In genomic region chr5:130868186-130868821, GRCh38 we compare ENCODE assay signal across 22 cellular contexts.
A peak's percentile ranks its signal among the peaks of the same experiment; 100 is the strongest.
DNase-seq lines count a peak whose midpoint lies in the region; ATAC-seq and TF ChIP-seq lines count a peak whose summit lies in the region.
"Had no signal": no experiment of that assay in that cellular context is flagged by ENCODE, and none has a peak within 500 bp of the region (broad histone marks: within the 10 kb centered on the region; RNA-seq: fewer than 3 reads in every experiment).

No MANE protein-coding gene starts in this region.

- no peaks in the 10 kb centered on the region for H3K4me1 ChIP-seq in osteoblast (ENCODE audit: insufficient read depth, low read length)
- H3K4me1 ChIP-seq: body of pancreas had no signal

- H3K27ac ChIP-seq in osteoblast (ENCODE audit: low read depth, low read length): no peak overlapping the region
- H3K27ac ChIP-seq: body of pancreas, KMS-11 had no signal

- no peak for ATAC-seq in GM18520 (IDR thresholded peaks at IDR 0.05; ENCODE audit: unreplicated experiment)
- ATAC-seq: body of pancreas, left colon had no signal

- H4K20me1 ChIP-seq in osteoblast (ENCODE audit: insufficient read depth, low read length): no peaks in the 10 kb centered on the region

- H3K36me3 ChIP-seq in osteoblast (ENCODE audit: insufficient read depth, low read length): no peaks in the 10 kb centered on the region

- H3K4me3 ChIP-seq in astrocyte of the cerebellum (ENCODE audit: low read depth, low read length) (no peak overlapping the region), fibroblast of pulmonary artery (replicated peaks; ENCODE audit: low read depth, low read length) (no peak overlapping the region), osteoblast (ENCODE audit: insufficient read depth, low read length) (no peak overlapping the region)
- H3K4me3 ChIP-seq: body of pancreas had no signal

- DNase-seq in ELF-1 (ENCODE audit: low read depth, low spot score) (peak; percentile 44), astrocyte of the cerebellum (ENCODE audit: low read depth) (peak; percentile 34), fibroblast of pulmonary artery (ENCODE audit: low read depth) (peak; percentile 59), osteoblast (ENCODE audit: insufficient read length, low spot score, missing footprints) (peak; percentile 62), OCI-M1 (lab: John Stamatoyannopoulos, UW) (no peak), middle frontal gyrus (ENCODE audit: extremely low spot score, low spot score) (no peak)
- DNase-seq in activated CD8-positive, alpha-beta memory T cell treated with anti-CD3 and anti-CD28 coated beads for 24 hours: no peak
- DNase-seq: activated CD4-positive, alpha-beta T cell treated with anti-CD3 and anti-CD28 coated beads, Interleukin-2, amount 50 U/mL, for 48 hours; activated naive CD4-positive, alpha-beta T cell treated with anti-CD3 and anti-CD28 coated beads for 36 hours; activated T-cell treated with anti-CD3 and anti-CD28 coated beads, Interleukin-2, amount 50 U/mL, for 1 hour; body of pancreas; foreskin fibroblast; GF-D8; hypothalamus; left colon; NCI-H1092 treated with DMSO at 0.1 percent for 48 hours; NCI-H526; small intestine; stimulated activated CD4-positive, alpha-beta T cell treated with anti-CD3 and anti-CD28 coated beads, Interleukin-4, amount 100 ng/mL, for 4 hours; substantia nigra had no signal

- no peak overlapping the region for H2AFZ ChIP-seq in osteoblast (ENCODE audit: low read length)

- no peaks in the 10 kb centered on the region for H3K27me3 ChIP-seq in osteoblast (ENCODE audit: insufficient read depth, low read length)
- H3K27me3 ChIP-seq: body of pancreas had no signal

- no peak for TF ChIP-seq CTCF in astrocyte of the cerebellum (IDR thresholded peaks at IDR 0.05; ENCODE audit: low read depth, low read length, missing control alignments)
- TF ChIP-seq CTCF in fibroblast of pulmonary artery (IDR thresholded peaks at IDR 0.05; ENCODE audit: low read length, missing control alignments): no peak
- TF ChIP-seq CTCF in osteoblast (IDR thresholded peaks at IDR 0.05; ENCODE audit: extremely low read depth, low read depth, low read length): no peak

- no peak overlapping the region for H3K4me2 ChIP-seq in osteoblast (ENCODE audit: insufficient read depth, low read length)
- H3K4me2 ChIP-seq: KMS-11 had no signal

- H3K9me3 ChIP-seq in osteoblast (ENCODE audit: low read depth, low read length): no peaks in the 10 kb centered on the region
- H3K9me3 ChIP-seq: body of pancreas had no signal

- no peaks in the 10 kb centered on the region for H3K79me2 ChIP-seq in osteoblast (ENCODE audit: insufficient read depth, low read length)

- in situ Hi-C loops in astrocyte of the cerebellum (cut with HindIII; ENCODE audit: low sequenced_read_pairs): no loop called here

Comparison
In these comparisons a context has a peak if more than half of its experiments do, and no peak if none do; other contexts are left out.
1. DNase-seq: peak in ELF-1 (single experiment), astrocyte of the cerebellum (single experiment), fibroblast of pulmonary artery (single experiment) and osteoblast (single experiment); none in OCI-M1 (single experiment), middle frontal gyrus (single experiment) and activated CD8-positive, alpha-beta memory T cell treated with anti-CD3 and anti-CD28 coated beads for 24 hours (single experiment).